ENCODE assay signal across 34 cellular contexts in the genomic region with DNA sequence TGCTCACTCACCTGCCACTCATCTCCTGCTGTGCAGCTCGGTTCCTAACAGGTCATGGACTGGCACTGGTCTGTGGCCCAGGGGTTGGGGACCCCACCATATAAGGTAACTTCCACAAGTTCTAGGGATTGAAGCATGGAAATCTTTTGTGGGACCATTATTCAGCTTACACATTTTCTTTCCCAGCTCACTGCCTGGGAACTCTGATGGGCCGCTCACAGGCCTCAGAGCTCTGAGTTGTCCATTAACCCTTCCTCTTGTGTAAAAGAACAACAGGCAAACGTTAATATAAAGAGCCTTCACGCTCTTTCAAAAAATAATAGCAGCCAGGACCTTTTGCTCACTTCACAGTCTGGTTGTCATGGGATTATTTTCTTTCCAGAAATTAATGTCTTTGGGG.
"Had no signal": no experiment of that assay in that cellular context is flagged by ENCODE, and none has a peak within 500 bp of the region (broad histone marks: within the 10 kb centered on the region; RNA-seq: fewer than 3 reads in every experiment).

No MANE protein-coding gene starts in this region.

- H3K9me3 Mint-ChIP-seq: activated B cell treated with CpG ODN at 0.5 μM for 24 hours; activated CD4-positive, alpha-beta memory T cell treated with anti-CD3 and anti-CD28 coated beads for 36 hours; activated naive CD4-positive, alpha-beta T cell treated with anti-CD3 and anti-CD28 coated beads, Interleukin-2, amount 50 U/mL, for 24 hours; activated naive CD8-positive, alpha-beta T cell treated with anti-CD3 and anti-CD28 coated beads for 36 hours; activated naive CD8-positive, alpha-beta T cell treated with anti-CD3 and anti-CD28 coated beads, Interleukin-2, amount 50 U/mL, for 24 hours; activated T-helper 1 cell treated with anti-CD3 and anti-CD28 coated beads, Interleukin-12 subunit alpha, Interleukin-12 subunit beta, Interleukin-2, Interleukin-4 antibody, amounts not matched to agents 30 ng/mL and 10 ng/mL and 1 ng/mL, durations not matched to agents 14 hours and 24 hours and 36 hours; activated T-helper 2 cell treated with anti-CD3 and anti-CD28 coated beads, Interferon-gamma antibody, Interleukin-2, Interleukin-4, amounts not matched to agents 10 μg/mL and 5 μg/mL and 100 μg/mL, durations not matched to agents 14 hours and 24 hours and 36 hours; T-helper 1 cell treated with Interleukin-12 subunit alpha and Interleukin-12 subunit beta and Interleukin-4 antibody, amounts not matched to agents 30 μg/mL and 1 μg/mL, for 36 hours had no signal

- DNase-seq: activated B cell treated with CpG ODN at 0.5 μM for 24 hours; activated CD4-positive, alpha-beta memory T cell treated with anti-CD3 and anti-CD28 coated beads for 36 hours; activated CD4-positive, alpha-beta T cell treated with anti-CD3 and anti-CD28 coated beads for 48 hours; activated CD8-positive, alpha-beta memory T cell treated with anti-CD3 and anti-CD28 coated beads, Interleukin-2, amount 10 ng/mL, durations not matched to agents 7 days and 5 days; activated CD8-positive, alpha-beta memory T cell treated with anti-CD3 and anti-CD28 coated beads, Interleukin-2, amount 50 U/mL, for 4 hours; activated CD8-positive, alpha-beta T cell treated with anti-CD3 and anti-CD28 coated beads, Interleukin-2, amount 10 ng/mL, durations not matched to agents 7 days and 5 days; activated effector memory CD4-positive, alpha-beta T cell treated with anti-CD3 and anti-CD28 coated beads, Interleukin-2, amount 50 U/mL, for 16 hours; activated naive CD4-positive, alpha-beta T cell treated with anti-CD3 and anti-CD28 coated beads for 36 hours; activated naive CD8-positive, alpha-beta T cell treated with anti-CD3 and anti-CD28 coated beads for 36 hours; activated naive CD8-positive, alpha-beta T cell treated with anti-CD3 and anti-CD28 coated beads, Interleukin-2, amount 50 U/mL, for 24 hours; activated T-cell treated with anti-CD3 and anti-CD28 coated beads, Interleukin-2, amount 50 U/mL, for 1 hour; activated T-cell treated with anti-CD3 and anti-CD28 coated beads, Interleukin-2, amount 50 U/mL, for 48 hours; adrenal gland; amygdala; aorta; body of pancreas; caudate nucleus; cortex of kidney; dermis blood vessel endothelial cell; effector CD4-positive, alpha-beta T cell; effector memory CD8-positive, alpha-beta T cell; esophagus squamous epithelium; foreskin melanocyte; SW 1271; T-cell; T1000; WERI-Rb-1 had no signal

- H3K27ac Mint-ChIP-seq: activated B cell treated with CpG ODN at 0.5 μM for 24 hours; activated CD4-positive, alpha-beta memory T cell treated with anti-CD3 and anti-CD28 coated beads for 36 hours; activated CD8-positive, alpha-beta memory T cell treated with anti-CD3 and anti-CD28 coated beads, Interleukin-2, amount 10 ng/mL, durations not matched to agents 7 days and 5 days; activated CD8-positive, alpha-beta T cell treated with anti-CD3 and anti-CD28 coated beads, Interleukin-2, amount 10 ng/mL, durations not matched to agents 7 days and 5 days; activated naive CD4-positive, alpha-beta T cell treated with anti-CD3 and anti-CD28 coated beads for 36 hours; activated naive CD4-positive, alpha-beta T cell treated with anti-CD3 and anti-CD28 coated beads, Interleukin-2, amount 50 U/mL, for 24 hours; activated naive CD8-positive, alpha-beta T cell treated with anti-CD3 and anti-CD28 coated beads for 36 hours; activated naive CD8-positive, alpha-beta T cell treated with anti-CD3 and anti-CD28 coated beads, Interleukin-2, amount 50 U/mL, for 24 hours; activated T-helper 1 cell treated with anti-CD3 and anti-CD28 coated beads, Interleukin-12 subunit alpha, Interleukin-12 subunit beta, Interleukin-2, Interleukin-4 antibody, amounts not matched to agents 30 ng/mL and 10 ng/mL and 1 ng/mL, durations not matched to agents 14 hours and 24 hours and 36 hours; activated T-helper 2 cell treated with anti-CD3 and anti-CD28 coated beads, Interferon-gamma antibody, Interleukin-2, Interleukin-4, amounts not matched to agents 10 μg/mL and 5 μg/mL and 100 μg/mL, durations not matched to agents 14 hours and 24 hours and 36 hours; effector memory CD8-positive, alpha-beta T cell; T-cell; T-helper 1 cell treated with Interleukin-12 subunit alpha and Interleukin-12 subunit beta and Interleukin-4 antibody, amounts not matched to agents 30 μg/mL and 1 μg/mL, for 36 hours had no signal

- H3K27me3 ChIP-seq: adrenal gland, body of pancreas had no signal

- H3K4me1 ChIP-seq: adrenal gland, body of pancreas, esophagus squamous epithelium, gastroesophageal sphincter had no signal

- H3K36me3 ChIP-seq: adrenal gland, esophagus squamous epithelium, gastroesophageal sphincter, WERI-Rb-1 had no signal

- ATAC-seq: activated CD4-positive, CD25-positive, alpha-beta regulatory T cell treated with anti-CD3 and anti-CD28 coated beads, Interleukin-2, amount 50 U/mL, for 24 hours; activated CD8-positive, alpha-beta memory T cell treated with anti-CD3 and anti-CD28 coated beads, Interleukin-2, amount 10 ng/mL, durations not matched to agents 7 days and 5 days; activated CD8-positive, alpha-beta T cell treated with anti-CD3 and anti-CD28 coated beads, Interleukin-2, amount 10 ng/mL, durations not matched to agents 7 days and 5 days; activated naive CD8-positive, alpha-beta T cell treated with anti-CD3 and anti-CD28 coated beads, Interleukin-2, amount 50 U/mL, for 24 hours; body of pancreas; effector memory CD8-positive, alpha-beta T cell; gastroesophageal sphincter; T-cell had no signal

- H3K9me3 ChIP-seq: adrenal gland, body of pancreas had no signal

- H3K27ac ChIP-seq: adrenal gland, body of pancreas, epithelial cell of prostate, esophagus squamous epithelium, gastroesophageal sphincter, WERI-Rb-1 had no signal

- H3K36me3 Mint-ChIP-seq: activated CD4-positive, alpha-beta memory T cell treated with anti-CD3 and anti-CD28 coated beads for 36 hours; activated CD8-positive, alpha-beta memory T cell treated with anti-CD3 and anti-CD28 coated beads, Interleukin-2, amount 10 ng/mL, durations not matched to agents 7 days and 5 days; activated naive CD4-positive, alpha-beta T cell treated with anti-CD3 and anti-CD28 coated beads, Interleukin-2, amount 50 U/mL, for 24 hours; activated naive CD8-positive, alpha-beta T cell treated with anti-CD3 and anti-CD28 coated beads for 36 hours; T-cell had no signal

- H3K4me3 Mint-ChIP-seq: activated B cell treated with CpG ODN at 0.5 μM for 24 hours; activated CD4-positive, alpha-beta memory T cell treated with anti-CD3 and anti-CD28 coated beads for 36 hours; activated CD8-positive, alpha-beta memory T cell treated with anti-CD3 and anti-CD28 coated beads, Interleukin-2, amount 10 ng/mL, durations not matched to agents 7 days and 5 days; activated CD8-positive, alpha-beta T cell treated with anti-CD3 and anti-CD28 coated beads, Interleukin-2, amount 10 ng/mL, durations not matched to agents 7 days and 5 days; activated naive CD4-positive, alpha-beta T cell treated with anti-CD3 and anti-CD28 coated beads for 36 hours; activated naive CD4-positive, alpha-beta T cell treated with anti-CD3 and anti-CD28 coated beads, Interleukin-2, amount 50 U/mL, for 24 hours; activated naive CD8-positive, alpha-beta T cell treated with anti-CD3 and anti-CD28 coated beads for 36 hours; activated naive CD8-positive, alpha-beta T cell treated with anti-CD3 and anti-CD28 coated beads, Interleukin-2, amount 50 U/mL, for 24 hours; activated T-helper 1 cell treated with anti-CD3 and anti-CD28 coated beads, Interleukin-12 subunit alpha, Interleukin-12 subunit beta, Interleukin-2, Interleukin-4 antibody, amounts not matched to agents 30 ng/mL and 10 ng/mL and 1 ng/mL, durations not matched to agents 14 hours and 24 hours and 36 hours; effector memory CD8-positive, alpha-beta T cell; T-cell; T-helper 1 cell treated with Interleukin-12 subunit alpha and Interleukin-12 subunit beta and Interleukin-4 antibody, amounts not matched to agents 30 μg/mL and 1 μg/mL, for 36 hours had no signal

- H3K4me3 ChIP-seq: adrenal gland, body of pancreas, esophagus squamous epithelium, gastroesophageal sphincter had no signal

- H3K27me3 Mint-ChIP-seq: activated B cell treated with CpG ODN at 0.5 μM for 24 hours; activated CD8-positive, alpha-beta memory T cell treated with anti-CD3 and anti-CD28 coated beads, Interleukin-2, amount 10 ng/mL, durations not matched to agents 7 days and 5 days; activated naive CD4-positive, alpha-beta T cell treated with anti-CD3 and anti-CD28 coated beads, Interleukin-2, amount 50 U/mL, for 24 hours had no signal

- H3K4me1 Mint-ChIP-seq: activated B cell treated with CpG ODN at 0.5 μM for 24 hours; activated CD8-positive, alpha-beta memory T cell treated with anti-CD3 and anti-CD28 coated beads, Interleukin-2, amount 10 ng/mL, durations not matched to agents 7 days and 5 days; activated naive CD4-positive, alpha-beta T cell treated with anti-CD3 and anti-CD28 coated beads, Interleukin-2, amount 50 U/mL, for 24 hours; activated naive CD8-positive, alpha-beta T cell treated with anti-CD3 and anti-CD28 coated beads for 36 hours; T-cell had no signal
